ENCODE assay signal across 1 cellular context in the genomic region with DNA sequence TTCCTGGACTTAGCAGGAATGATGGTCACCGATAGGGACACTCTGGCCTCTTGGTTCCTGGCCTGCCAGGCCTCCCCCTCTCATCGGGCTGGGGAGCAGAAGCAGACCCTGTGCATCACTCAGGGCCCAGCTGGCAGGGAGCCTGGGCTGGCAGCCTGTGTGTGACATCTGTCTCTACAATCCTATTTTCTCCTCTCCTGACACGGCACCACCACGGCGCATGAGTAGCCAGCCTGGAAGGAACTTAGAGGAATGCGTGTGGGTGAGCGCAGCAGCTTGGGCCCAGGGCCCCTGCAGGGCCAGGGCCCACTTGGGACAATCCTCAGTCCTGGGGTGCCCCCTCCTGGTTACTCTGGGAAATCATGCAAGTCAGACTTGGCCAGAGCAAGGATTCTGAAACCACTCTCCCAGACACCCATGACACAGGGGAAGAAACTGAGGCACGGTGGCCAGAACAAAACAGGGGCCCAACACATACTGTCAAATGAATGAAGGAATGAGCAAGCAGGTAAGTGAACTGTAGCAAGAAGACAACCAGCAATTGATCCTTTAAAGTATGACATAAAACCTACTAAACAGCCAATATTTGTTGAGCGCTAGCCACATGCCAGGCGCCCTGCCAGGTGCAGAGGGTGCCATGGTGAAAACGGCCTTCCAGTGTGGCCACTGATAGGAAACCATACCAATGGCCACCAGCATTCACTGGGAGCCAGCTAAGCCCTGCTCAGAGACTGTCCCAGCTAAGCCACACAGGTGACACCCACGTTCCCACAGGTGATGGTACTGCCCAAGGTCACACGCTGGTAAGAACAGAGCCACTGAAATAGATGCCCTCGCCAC.
TF ChIP-seq lines count a peak whose summit lies in the region.

No MANE protein-coding gene starts in this region.

TF ChIP-seq in WTC11, 78 proteins besides CTCF, POLR2A, EP300 and RAD21 (continued from another document):
- TF ChIP-seq TEAD4 (CRISPR knock-in tag; IDR thresholded peaks at IDR 0.05), result no peak
- TF ChIP-seq, protein P1, sequence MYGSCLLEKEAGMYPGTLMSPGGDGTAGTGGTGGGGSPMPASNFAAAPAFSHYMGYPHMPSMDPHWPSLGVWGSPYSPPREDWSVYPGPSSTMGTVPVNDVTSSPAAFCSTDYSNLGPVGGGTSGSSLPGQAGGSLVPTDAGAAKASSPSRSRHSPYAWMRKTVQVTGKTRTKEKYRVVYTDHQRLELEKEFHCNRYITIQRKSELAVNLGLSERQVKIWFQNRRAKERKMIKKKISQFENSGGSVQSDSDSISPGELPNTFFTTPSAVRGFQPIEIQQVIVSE (CRISPR knock-in tag; IDR thresholded peaks at IDR 0.05; ENCODE audit: borderline replicate concordance), result no peak
- no peak for TF ChIP-seq JAZF1 (CRISPR knock-in tag; IDR thresholded peaks at IDR 0.05)
- no peak for TF ChIP-seq SOX15 (CRISPR knock-in tag; IDR thresholded peaks at IDR 0.05)
- TF ChIP-seq, protein P2, sequence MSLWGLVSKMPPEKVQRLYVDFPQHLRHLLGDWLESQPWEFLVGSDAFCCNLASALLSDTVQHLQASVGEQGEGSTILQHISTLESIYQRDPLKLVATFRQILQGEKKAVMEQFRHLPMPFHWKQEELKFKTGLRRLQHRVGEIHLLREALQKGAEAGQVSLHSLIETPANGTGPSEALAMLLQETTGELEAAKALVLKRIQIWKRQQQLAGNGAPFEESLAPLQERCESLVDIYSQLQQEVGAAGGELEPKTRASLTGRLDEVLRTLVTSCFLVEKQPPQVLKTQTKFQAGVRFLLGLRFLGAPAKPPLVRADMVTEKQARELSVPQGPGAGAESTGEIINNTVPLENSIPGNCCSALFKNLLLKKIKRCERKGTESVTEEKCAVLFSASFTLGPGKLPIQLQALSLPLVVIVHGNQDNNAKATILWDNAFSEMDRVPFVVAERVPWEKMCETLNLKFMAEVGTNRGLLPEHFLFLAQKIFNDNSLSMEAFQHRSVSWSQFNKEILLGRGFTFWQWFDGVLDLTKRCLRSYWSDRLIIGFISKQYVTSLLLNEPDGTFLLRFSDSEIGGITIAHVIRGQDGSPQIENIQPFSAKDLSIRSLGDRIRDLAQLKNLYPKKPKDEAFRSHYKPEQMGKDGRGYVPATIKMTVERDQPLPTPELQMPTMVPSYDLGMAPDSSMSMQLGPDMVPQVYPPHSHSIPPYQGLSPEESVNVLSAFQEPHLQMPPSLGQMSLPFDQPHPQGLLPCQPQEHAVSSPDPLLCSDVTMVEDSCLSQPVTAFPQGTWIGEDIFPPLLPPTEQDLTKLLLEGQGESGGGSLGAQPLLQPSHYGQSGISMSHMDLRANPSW (CRISPR knock-in tag; conservative IDR thresholded peaks at IDR 0.05; ENCODE audit: low read depth), result no peak
TF ChIP-seq in WTC11: peak in this region for 0.
